26 cellular contexts compared by ENCODE assay signal in genomic region chr20:8231038-8231437, GRCh38.
DNase-seq lines count a peak whose midpoint lies in the region; ATAC-seq, FAIRE-seq and TF ChIP-seq lines count a peak whose summit lies in the region.
"Had no signal": no experiment of that assay in that cellular context is flagged by ENCODE, and none has a peak within 500 bp of the region (broad histone marks: within the 10 kb centered on the region; RNA-seq: fewer than 3 reads in every experiment).

No MANE protein-coding gene starts in this region.

- DNase-seq in body of pancreas (peak in 3 of 4 donors; percentile 20 to 50 (median 22)), pancreas (peak in 2 of 6 donors; percentile 27 to 37), COLO829 (ENCODE audit: low spot score) (no peak), PC-9 (no peak), EL (no peak)
- DNase-seq in stimulated activated naive B cell treated with anti-CD40 and anti-IgM and Interleukin-4, amounts not matched to agents 10 μg/mL and 1 μg/mL and 100 μg/mL, for 72 hours: no peak
- DNase-seq in activated CD8-positive, alpha-beta T cell treated with anti-CD3 and anti-CD28 coated beads, Interleukin-2, amount 10 ng/mL, durations not matched to agents 7 days and 5 days: no peak
- DNase-seq: 8988T; ACHN; BE2C; C1 segment of cervical spinal cord; CD4-positive, alpha-beta memory T cell; CD4-positive, CD25-positive, alpha-beta regulatory T cell; CD8-positive, alpha-beta memory T cell; DMS 273 treated with DMSO at 0.1 percent for 48 hours; DMS153; DMS53; DMS79; DND-41; GF-D8 had no signal

- TF ChIP-seq CTCF in body of pancreas (IDR thresholded peaks at IDR 0.05) (no peak), pancreas (IDR thresholded peaks at IDR 0.05) (no peak), PC-9 (conservative IDR thresholded peaks at IDR 0.05) (no peak)

- POLR2A ChIA-PET in activated CD8-positive, alpha-beta T cell treated with anti-CD3 and anti-CD28 coated beads, Interleukin-2, amount 10 ng/mL, durations not matched to agents 7 days and 5 days (lab: Charles Lee): no interaction called here
- POLR2A ChIA-PET in PC-9 (lab: Charles Lee; ENCODE audit: unreplicated experiment): no interaction called here

- no peak overlapping the region for H3K9ac ChIP-seq in BLaER1 treated with 17β-estradiol and CSF1 and Interleukin-3, amounts not matched to agents 10 nM and 100 nM

- peaks cover 0 to 4% (median 0%) of the 10 kb centered on the region in 11 experiments; a peak in 2 of 22 replicates for H3K36me3 ChIP-seq in BLaER1 treated with 17β-estradiol and CSF1 and Interleukin-3, amounts not matched to agents 10 nM and 100 nM
- H3K36me3 ChIP-seq in body of pancreas (replicated peaks in 1 of 2; ENCODE audit: insufficient read depth in 1 of 2, low read depth in 2 of 2): no peaks in the 10 kb centered on the region
- H3K36me3 ChIP-seq in pancreas: no peaks in the 10 kb centered on the region
- H3K36me3 ChIP-seq in PC-9 (ENCODE audit: low read depth): no peaks in the 10 kb centered on the region
- H3K36me3 ChIP-seq: BE2C had no signal

- no peaks in the 10 kb centered on the region for H3K9me3 Mint-ChIP-seq in stimulated activated naive B cell treated with anti-CD40 and anti-IgM and Interleukin-4, amounts not matched to agents 10 μg/mL and 1 μg/mL and 100 μg/mL, for 72 hours
- H3K9me3 Mint-ChIP-seq in activated CD8-positive, alpha-beta T cell treated with anti-CD3 and anti-CD28 coated beads, Interleukin-2, amount 10 ng/mL, durations not matched to agents 7 days and 5 days (ENCODE audit: insufficient read depth): no peaks in the 10 kb centered on the region
- H3K9me3 Mint-ChIP-seq: CD8-positive, alpha-beta memory T cell had no signal

- H3F3A ChIP-seq in PC-9 (ENCODE audit: insufficient read depth, low read depth): no peaks in the 10 kb centered on the region

- CTCF ChIA-PET in activated CD8-positive, alpha-beta T cell treated with anti-CD3 and anti-CD28 coated beads, Interleukin-2, amount 10 ng/mL, durations not matched to agents 7 days and 5 days (lab: Charles Lee): no interaction called here
- CTCF ChIA-PET in PC-9 (lab: Charles Lee): no interaction called here

- no peaks in the 10 kb centered on the region for H3K27me3 ChIP-seq in BLaER1 treated with 17β-estradiol and CSF1 and Interleukin-3, amounts not matched to agents 10 nM and 100 nM
- H3K27me3 ChIP-seq in body of pancreas: no peaks in the 10 kb centered on the region
- H3K27me3 ChIP-seq in pancreas: no peaks in the 10 kb centered on the region
- no peaks in the 10 kb centered on the region for H3K27me3 ChIP-seq in PC-9 (ENCODE audit: insufficient read depth, low read depth)
- H3K27me3 ChIP-seq: BE2C had no signal

- peaks cover 0 to 7% (median 0%) of the 10 kb centered on the region in 11 experiments; a peak in 2 of 22 replicates for H3K9me3 ChIP-seq in BLaER1 treated with 17β-estradiol and CSF1 and Interleukin-3, amounts not matched to agents 10 nM and 100 nM (replicated peaks in 1 of 11)
- H3K9me3 ChIP-seq in body of pancreas: no peaks in the 10 kb centered on the region
- H3K9me3 ChIP-seq in pancreas: no peaks in the 10 kb centered on the region
- no peaks in the 10 kb centered on the region for H3K9me3 ChIP-seq in PC-9 (ENCODE audit: insufficient read depth, low read depth)
- H3K9me3 ChIP-seq: BE2C had no signal

- H4K20me1 ChIP-seq in BLaER1 treated with 17β-estradiol and CSF1 and Interleukin-3, amounts not matched to agents 10 nM and 100 nM: no peaks in the 10 kb centered on the region
- H4K20me1 ChIP-seq in PC-9 (ENCODE audit: insufficient read depth): no peaks in the 10 kb centered on the region

- H2AFZ ChIP-seq in PC-9: no peak overlapping the region

- ATAC-seq in body of pancreas (peak; percentile 86), pancreas (peak; percentile 80 to 86 (median 83))
- peak; percentile 3 to 70 for ATAC-seq in stimulated activated naive B cell treated with anti-CD40 and anti-IgM and Interleukin-4, amounts not matched to agents 10 μg/mL and 1 μg/mL and 100 μg/mL, for 72 hours (replicated peaks)
- ATAC-seq in activated CD8-positive, alpha-beta T cell treated with anti-CD3 and anti-CD28 coated beads, Interleukin-2, amount 10 ng/mL, durations not matched to agents 7 days and 5 days: no peak

- no peaks in the 10 kb centered on the region for H3K27me3 Mint-ChIP-seq in stimulated activated naive B cell treated with anti-CD40 and anti-IgM and Interleukin-4, amounts not matched to agents 10 μg/mL and 1 μg/mL and 100 μg/mL, for 72 hours
- peaks cover 3% of the 10 kb centered on the region for H3K27me3 Mint-ChIP-seq in activated CD8-positive, alpha-beta T cell treated with anti-CD3 and anti-CD28 coated beads, Interleukin-2, amount 10 ng/mL, durations not matched to agents 7 days and 5 days (ENCODE audit: low read depth)
- H3K27me3 Mint-ChIP-seq: CD4-positive, CD25-positive, alpha-beta regulatory T cell had no signal

- no TSS peak for BruUV-seq in PC-9 (replicated peaks; lab: Mats Ljungman, UMichigan)

- no peak overlapping the region for H3K4me3 ChIP-seq in BLaER1 treated with 17β-estradiol and CSF1 and Interleukin-3, amounts not matched to agents 10 nM and 100 nM
- H3K4me3 ChIP-seq in body of pancreas (no peak overlapping the region), pancreas (no peak overlapping the region), PC-9 (no peak overlapping the region)

- no peaks in the 10 kb centered on the region for H3K79me2 ChIP-seq in PC-9 (ENCODE audit: low read depth)

- intact Hi-C loops in body of pancreas (cut with DNase I): no loop called here
- intact Hi-C loops in pancreas (cut with DNase I): no loop called here
- intact Hi-C loops in PC-9 (cut with micrococcal nuclease; ENCODE audit: unreplicated experiment): no loop called here

- TF ChIP-seq POLR2A in body of pancreas (IDR thresholded peaks at IDR 0.05): peak in 2 of 3 donors; percentile 7 to 16

- no peak for FAIRE-seq in pancreas (lab: Jason Lieb, UNC)
- FAIRE-seq: A204.1, G401.6, GM12891, GM18507 had no signal

- no peaks in the 10 kb centered on the region for H3K9me2 ChIP-seq in PC-9 (ENCODE audit: insufficient read depth)

- no peak overlapping the region for H3K4me3 Mint-ChIP-seq in stimulated activated naive B cell treated with anti-CD40 and anti-IgM and Interleukin-4, amounts not matched to agents 10 μg/mL and 1 μg/mL and 100 μg/mL, for 72 hours
- no peak overlapping the region for H3K4me3 Mint-ChIP-seq in activated CD8-positive, alpha-beta T cell treated with anti-CD3 and anti-CD28 coated beads, Interleukin-2, amount 10 ng/mL, durations not matched to agents 7 days and 5 days
- H3K4me3 Mint-ChIP-seq: CD14-positive monocyte; CD4-positive, alpha-beta memory T cell; CD4-positive, CD25-positive, alpha-beta regulatory T cell; CD8-positive, alpha-beta memory T cell had no signal

- H3K27ac ChIP-seq in BLaER1 treated with 17β-estradiol and CSF1 and Interleukin-3, amounts not matched to agents 10 nM and 100 nM: no peak overlapping the region
- H3K27ac ChIP-seq in body of pancreas (peak overlapping the region; percentile 27 to 72 (median 66)), pancreas (peak overlapping the region in 2 of 4 donors; percentile 59 to 68), PC-9 (no peak overlapping the region)

- H3K36me3 Mint-ChIP-seq in stimulated activated naive B cell treated with anti-CD40 and anti-IgM and Interleukin-4, amounts not matched to agents 10 μg/mL and 1 μg/mL and 100 μg/mL, for 72 hours: no peaks in the 10 kb centered on the region
- H3K36me3 Mint-ChIP-seq in activated CD8-positive, alpha-beta T cell treated with anti-CD3 and anti-CD28 coated beads, Interleukin-2, amount 10 ng/mL, durations not matched to agents 7 days and 5 days (ENCODE audit: low read depth): no peaks in the 10 kb centered on the region
- H3K36me3 Mint-ChIP-seq: CD4-positive, CD25-positive, alpha-beta regulatory T cell had no signal

- peaks cover 0 to 54% (median 34%) of the 10 kb centered on the region in 10 experiments; a peak in 13 of 20 replicates for H3K4me1 ChIP-seq in BLaER1 treated with 17β-estradiol and CSF1 and Interleukin-3, amounts not matched to agents 10 nM and 100 nM
- H3K4me1 ChIP-seq in body of pancreas (peaks cover 80% of the 10 kb centered on the region), pancreas (peaks cover 21 to 48% (median 42%) of the 10 kb centered on the region in 3 donors), PC-9 (replicated peaks; ENCODE audit: insufficient read depth) (no peaks in the 10 kb centered on the region)

- no peak overlapping the region for H3K27ac Mint-ChIP-seq in stimulated activated naive B cell treated with anti-CD40 and anti-IgM and Interleukin-4, amounts not matched to agents 10 μg/mL and 1 μg/mL and 100 μg/mL, for 72 hours
- no peak overlapping the region for H3K27ac Mint-ChIP-seq in activated CD8-positive, alpha-beta T cell treated with anti-CD3 and anti-CD28 coated beads, Interleukin-2, amount 10 ng/mL, durations not matched to agents 7 days and 5 days
- H3K27ac Mint-ChIP-seq: CD14-positive monocyte; CD4-positive, alpha-beta memory T cell; CD8-positive, alpha-beta memory T cell had no signal

- H3K4me1 Mint-ChIP-seq in stimulated activated naive B cell treated with anti-CD40 and anti-IgM and Interleukin-4, amounts not matched to agents 10 μg/mL and 1 μg/mL and 100 μg/mL, for 72 hours: peaks cover 9 to 26% of the 10 kb centered on the region in 2 donors
- no peaks in the 10 kb centered on the region for H3K4me1 Mint-ChIP-seq in activated CD8-positive, alpha-beta T cell treated with anti-CD3 and anti-CD28 coated beads, Interleukin-2, amount 10 ng/mL, durations not matched to agents 7 days and 5 days (ENCODE audit: low read depth)
- H3K4me1 Mint-ChIP-seq: CD4-positive, CD25-positive, alpha-beta regulatory T cell had no signal

- peak overlapping the region in 8 of 11 experiments; percentile 15 to 68 (median 33); a peak in 14 of 22 replicates for H3K4me2 ChIP-seq in BLaER1 treated with 17β-estradiol and CSF1 and Interleukin-3, amounts not matched to agents 10 nM and 100 nM
- no peak overlapping the region for H3K4me2 ChIP-seq in PC-9

Comparison
In these comparisons a context has a peak if more than half of its experiments do, and no peak if none do; other contexts are left out.
1. H3K27ac ChIP-seq: peak in body of pancreas (4 of 4); none in BLaER1 treated with 17β-estradiol and CSF1 and Interleukin-3, amounts not matched to agents 10 nM and 100 nM (0 of 11) and PC-9 (single experiment).
2. DNase-seq: peak in body of pancreas (3 of 4); none in stimulated activated naive B cell treated with anti-CD40 and anti-IgM and Interleukin-4, amounts not matched to agents 10 μg/mL and 1 μg/mL and 100 μg/mL, for 72 hours (single experiment), COLO829 (single experiment), activated CD8-positive, alpha-beta T cell treated with anti-CD3 and anti-CD28 coated beads, Interleukin-2, amount 10 ng/mL, durations not matched to agents 7 days and 5 days (single experiment), PC-9 (0 of 2) and EL (single experiment).